In the genomic region with DNA sequence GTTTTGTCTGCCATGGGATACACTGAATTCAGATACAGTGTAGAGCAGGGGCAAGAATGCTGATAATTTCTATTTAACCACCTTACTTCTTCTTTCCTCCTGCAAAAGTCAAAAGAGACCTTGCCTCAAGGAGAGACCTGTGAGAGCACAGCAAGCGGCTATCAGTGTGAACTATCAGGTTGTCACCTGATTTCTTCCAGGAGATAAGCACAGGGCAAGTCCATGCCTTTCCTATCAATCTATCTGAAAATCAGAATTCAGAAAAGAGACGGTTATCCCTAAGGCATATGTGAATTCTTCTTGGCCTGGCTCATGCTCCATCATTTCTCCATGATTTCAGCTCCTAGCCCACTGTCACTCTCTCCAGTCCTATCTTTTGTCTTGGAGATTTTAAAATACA, we compare ENCODE assay signal across 27 cellular contexts.
DNase-seq lines count a peak whose midpoint lies in the region; ATAC-seq, FAIRE-seq and TF ChIP-seq lines count a peak whose summit lies in the region.
"Had no signal": no experiment of that assay in that cellular context is flagged by ENCODE, and none has a peak within 500 bp of the region (broad histone marks: within the 10 kb centered on the region; RNA-seq: fewer than 3 reads in every experiment).

No MANE protein-coding gene starts in this region.

- H3K4me1 ChIP-seq in naive thymus-derived CD4-positive, alpha-beta T cell (ENCODE audit: control insufficient read depth in 2 of 2, insufficient read depth in 2 of 2, low read length in 2 of 2): peaks cover 23 to 33% of the 10 kb centered on the region in 2 donors
- H3K4me1 ChIP-seq in foreskin keratinocyte (no peaks in the 10 kb centered on the region), right atrium auricular region (no peaks in the 10 kb centered on the region)
- H3K4me1 ChIP-seq: HAP-1, vagina had no signal

- H3K4me3 Mint-ChIP-seq in T-helper 2 cell treated with Interferon-gamma antibody and Interleukin-4, amounts not matched to agents 5 μg/mL and 100 μg/mL, for 36 hours: peak overlapping the region; percentile 79
- peak overlapping the region; percentile 73 for H3K4me3 Mint-ChIP-seq in activated T-helper 17 cell treated with anti-CD3 and anti-CD28 coated beads, Interleukin-2, amount 50 U/mL, for 72 hours
- H3K4me3 Mint-ChIP-seq in naive thymus-derived CD4-positive, alpha-beta T cell: peak overlapping the region in 3 of 10 donors; percentile 47 to 91 (median 87)

- no peaks in the 10 kb centered on the region for H3K36me3 ChIP-seq in naive thymus-derived CD4-positive, alpha-beta T cell (ENCODE audit: control insufficient read depth in 2 of 3, insufficient read depth in 3 of 3, low read length in 3 of 3)
- H3K36me3 ChIP-seq in right atrium auricular region: no peaks in the 10 kb centered on the region
- H3K36me3 ChIP-seq: brain microvascular endothelial cell, HAP-1, heart left ventricle, left lung, suprapubic skin, vagina had no signal

- H3K27ac ChIP-seq in naive thymus-derived CD4-positive, alpha-beta T cell (ENCODE audit: low read depth, low read length): no peak overlapping the region
- H3K27ac ChIP-seq in foreskin keratinocyte: no peak overlapping the region
- H3K27ac ChIP-seq in right atrium auricular region: no peak overlapping the region
- H3K27ac ChIP-seq: brain microvascular endothelial cell, coronary artery, heart left ventricle, left lung, suprapubic skin, vagina, VCaP had no signal

- no peaks in the 10 kb centered on the region for H3K27me3 Mint-ChIP-seq in T-helper 2 cell treated with Interferon-gamma antibody and Interleukin-4, amounts not matched to agents 5 μg/mL and 100 μg/mL, for 36 hours (ENCODE audit: low read depth)
- no peaks in the 10 kb centered on the region for H3K27me3 Mint-ChIP-seq in activated T-helper 17 cell treated with anti-CD3 and anti-CD28 coated beads, Interleukin-2, amount 50 U/mL, for 72 hours
- no peaks in the 10 kb centered on the region for H3K27me3 Mint-ChIP-seq in naive thymus-derived CD4-positive, alpha-beta T cell

- H3K36me3 Mint-ChIP-seq in T-helper 2 cell treated with Interferon-gamma antibody and Interleukin-4, amounts not matched to agents 5 μg/mL and 100 μg/mL, for 36 hours (ENCODE audit: low read depth): peaks cover 4% of the 10 kb centered on the region
- H3K36me3 Mint-ChIP-seq in activated T-helper 17 cell treated with anti-CD3 and anti-CD28 coated beads, Interleukin-2, amount 50 U/mL, for 72 hours (ENCODE audit: low read depth): no peaks in the 10 kb centered on the region
- H3K36me3 Mint-ChIP-seq in naive thymus-derived CD4-positive, alpha-beta T cell: peaks cover 0 to 12% (median 0%) of the 10 kb centered on the region in 5 donors

- ATAC-seq in activated T-helper 17 cell treated with anti-CD3 and anti-CD28 coated beads, Interleukin-2, amount 50 U/mL, for 72 hours (replicated peaks): no peak
- no peak for ATAC-seq in naive thymus-derived CD4-positive, alpha-beta T cell
- no peak for ATAC-seq in foreskin keratinocyte
- ATAC-seq: heart left ventricle, left lung had no signal

- peaks cover 88% of the 10 kb centered on the region for H3K4me1 Mint-ChIP-seq in T-helper 2 cell treated with Interferon-gamma antibody and Interleukin-4, amounts not matched to agents 5 μg/mL and 100 μg/mL, for 36 hours (ENCODE audit: low read depth)
- H3K4me1 Mint-ChIP-seq in activated T-helper 17 cell treated with anti-CD3 and anti-CD28 coated beads, Interleukin-2, amount 50 U/mL, for 72 hours: peaks cover 64% of the 10 kb centered on the region
- H3K4me1 Mint-ChIP-seq in naive thymus-derived CD4-positive, alpha-beta T cell: peaks cover 4 to 92% (median 32%) of the 10 kb centered on the region in 7 donors

- H3K27ac Mint-ChIP-seq in T-helper 2 cell treated with Interferon-gamma antibody and Interleukin-4, amounts not matched to agents 5 μg/mL and 100 μg/mL, for 36 hours: peak overlapping the region; percentile 93
- peak overlapping the region; percentile 89 for H3K27ac Mint-ChIP-seq in activated T-helper 17 cell treated with anti-CD3 and anti-CD28 coated beads, Interleukin-2, amount 50 U/mL, for 72 hours
- peak overlapping the region in 6 of 9 donors; percentile 78 to 100 (median 93) for H3K27ac Mint-ChIP-seq in naive thymus-derived CD4-positive, alpha-beta T cell

- TF ChIP-seq POLR2A in GM12892 (IDR thresholded peaks at IDR 0.05; ENCODE audit: low read depth, low read length): no peak

- no peaks in the 10 kb centered on the region for H3K27me3 ChIP-seq in naive thymus-derived CD4-positive, alpha-beta T cell (ENCODE audit: control insufficient read depth in 2 of 2, insufficient read depth in 2 of 2, low read length in 2 of 2)
- no peaks in the 10 kb centered on the region for H3K27me3 ChIP-seq in foreskin keratinocyte
- no peaks in the 10 kb centered on the region for H3K27me3 ChIP-seq in right atrium auricular region
- H3K27me3 ChIP-seq: brain microvascular endothelial cell, left lung, vagina had no signal

- peaks cover 10% of the 10 kb centered on the region for H3K9me3 Mint-ChIP-seq in T-helper 2 cell treated with Interferon-gamma antibody and Interleukin-4, amounts not matched to agents 5 μg/mL and 100 μg/mL, for 36 hours
- H3K9me3 Mint-ChIP-seq in activated T-helper 17 cell treated with anti-CD3 and anti-CD28 coated beads, Interleukin-2, amount 50 U/mL, for 72 hours: no peaks in the 10 kb centered on the region
- peaks cover 0 to 4% (median 0%) of the 10 kb centered on the region in 11 donors for H3K9me3 Mint-ChIP-seq in naive thymus-derived CD4-positive, alpha-beta T cell

- no peaks in the 10 kb centered on the region for H3K9me3 ChIP-seq in naive thymus-derived CD4-positive, alpha-beta T cell (ENCODE audit: control insufficient read depth in 2 of 3, low read length in 3 of 3)
- no peaks in the 10 kb centered on the region for H3K9me3 ChIP-seq in right atrium auricular region
- H3K9me3 ChIP-seq: HAP-1, heart left ventricle, left lung, suprapubic skin, vagina had no signal

- H3K4me3 ChIP-seq in naive thymus-derived CD4-positive, alpha-beta T cell (ENCODE audit: low read length): no peak overlapping the region
- H3K4me3 ChIP-seq in right atrium auricular region: no peak overlapping the region
- H3K4me3 ChIP-seq: coronary artery, HAP-1, heart left ventricle, left lung, suprapubic skin, vagina had no signal

- DNase-seq in T-helper 2 cell treated with Interferon-gamma antibody and Interleukin-4, amounts not matched to agents 5 μg/mL and 100 μg/mL, for 36 hours (ENCODE audit: low spot score): no peak
- DNase-seq in T-helper 2 cell (no peak), GM12892 (ENCODE audit: insufficient read length) (no peak), foreskin keratinocyte (no peak), right atrium auricular region (ENCODE audit: low spot score) (no peak), DMS153 (lab: John Stamatoyannopoulos, UW) (no peak)
- DNase-seq in naive thymus-derived CD4-positive, alpha-beta T cell: peak in 1 of 9 donors; percentile 11
- DNase-seq: 8988T, AML-193, brain microvascular endothelial cell, Calu3, heart left ventricle, Kasumi-1, left lung, NCI-H1048, NCI-H1930, NCI-H2227 treated with DMSO at 0.1 percent for 48 hours, NCI-H774, occipital lobe, retina, SIG-M5 had no signal

- intact Hi-C loops in naive thymus-derived CD4-positive, alpha-beta T cell (cut with micrococcal nuclease): loop anchor here (1.0 to 10.0 kb wide), 5 partner anchors 20 to 390 kb away; a partner anchor contains a TSS

- POLR2A ChIA-PET in naive thymus-derived CD4-positive, alpha-beta T cell (lab: Charles Lee): interaction anchor here (0.9 to 3.9 kb wide), 3 partner anchors 8 to 261 kb away, joined by 3 to 23 read pairs (median 6); no protein-coding TSS in a partner anchor

- peak; percentile 53 for FAIRE-seq in GM12892 (lab: Jason Lieb, UNC)

- CTCF ChIA-PET in naive thymus-derived CD4-positive, alpha-beta T cell (lab: Charles Lee): interaction anchor here (1.6 to 4.6 kb wide), 4 partner anchors 21 to 132 kb away, joined by 4 to 28 read pairs (median 8); no protein-coding TSS in a partner anchor

- TF ChIP-seq CTCF in foreskin keratinocyte (conservative IDR thresholded peaks at IDR 0.05) (no peak), right atrium auricular region (IDR thresholded peaks at IDR 0.05) (no peak)
